Comparison of ENCODE assay signal across 8 cellular contexts in the genomic region with DNA sequence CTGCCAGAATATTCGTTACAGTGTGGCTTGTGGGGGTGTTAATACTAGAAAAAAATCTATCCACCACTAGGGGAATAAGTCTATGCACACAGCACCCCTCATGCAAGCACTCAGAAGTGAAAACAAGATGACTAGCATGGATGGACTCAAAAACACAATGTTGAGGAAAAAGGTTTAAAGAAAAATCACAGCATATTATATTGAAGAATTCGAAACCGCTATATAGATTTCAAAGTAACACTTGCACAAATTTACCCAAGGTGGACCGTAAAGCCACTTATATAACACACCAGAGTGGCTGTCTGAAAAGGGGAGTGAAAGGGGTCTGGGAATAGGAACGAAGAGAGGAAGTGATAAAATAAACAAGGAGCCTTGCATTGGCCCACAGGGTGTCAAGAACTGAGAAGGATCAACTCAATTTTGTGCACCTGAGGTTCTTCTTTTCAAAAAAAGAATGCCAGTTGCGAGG. TPM values are rescaled to one million over a fixed set of nuclear protein-coding genes. Genes with fewer than 3 reads are reported as not detected.
DNase-seq lines count a peak whose midpoint lies in the region; ATAC-seq, FAIRE-seq and TF ChIP-seq lines count a peak whose summit lies in the region.

No MANE protein-coding gene starts in this region.

- no peaks in the 10 kb centered on the region for H4K20me1 ChIP-seq in OCI-LY1 (ENCODE audit: insufficient read depth, low read length)

- no peaks in the 10 kb centered on the region for H3K9me2 ChIP-seq in OCI-LY1 (ENCODE audit: low read depth, low read length)

- 0% methylated on average over 6 of the region's 6 CpGs for WGBS in small intestine, 3 donors

- H3K4me3 ChIP-seq in OCI-LY1 (ENCODE audit: low read depth, low read length, poor library complexity, severe bottlenecking) = peak overlapping the region; percentile 79
- peak overlapping the region; percentile 88 for H3K4me3 ChIP-seq in brain microvascular endothelial cell (ENCODE audit: low read depth, low read length)
- H3K4me3 ChIP-seq in iPS-20b (ENCODE audit: low read length) = peak overlapping the region; percentile 95
- H3K4me3 ChIP-seq in small intestine (ENCODE audit: low read depth in 1 of 2, low read length in 2 of 2) = peak overlapping the region; percentile 79 to 97

- no peaks in the 10 kb centered on the region for H3F3A ChIP-seq in OCI-LY1 (ENCODE audit: insufficient read depth, low read length)

- H3K4me1 ChIP-seq in OCI-LY1 (ENCODE audit: insufficient read depth, low read length, severe bottlenecking) (peaks cover 16% of the 10 kb centered on the region), iPS-20b (ENCODE audit: insufficient read depth, low read length) (peaks cover 3% of the 10 kb centered on the region; the same call in 1 of the 2 replicates), small intestine (ENCODE audit: control insufficient read depth in 2 of 2, insufficient read depth in 1 of 2, low read depth in 1 of 2, low read length in 1 of 2) (peaks cover 3 to 5% of the 10 kb centered on the region in 2 donors)

- peak; percentile 63 to 67 for DNase-seq in AML-193 (lab: John Stamatoyannopoulos, UW)
- DNase-seq in GM13976 (ENCODE audit: low spot score) = peak; percentile 75
- DNase-seq in brain microvascular endothelial cell = peak; percentile 52
- no peak for DNase-seq in small intestine
- no peak for DNase-seq in OCI-M2 (lab: John Stamatoyannopoulos, UW; ENCODE audit: unreplicated experiment)

- no peak for TF ChIP-seq CTCF in GM13976 (IDR thresholded peaks at IDR 0.05; ENCODE audit: borderline replicate concordance, control extremely low read depth, extremely low read depth, insufficient read depth, missing control alignments)
- peak; percentile 53 for TF ChIP-seq CTCF in OCI-LY1 (IDR thresholded peaks at IDR 0.05; ENCODE audit: low read length)
- peak; percentile 63 for TF ChIP-seq CTCF in brain microvascular endothelial cell (IDR thresholded peaks at IDR 0.05; ENCODE audit: low read depth, low read length, missing control alignments)

- H3K4me2 ChIP-seq in OCI-LY1 (ENCODE audit: low read length) = peak overlapping the region; percentile 68

- H3K9me3 ChIP-seq in OCI-LY1 (ENCODE audit: low read length) (no peaks in the 10 kb centered on the region), iPS-20b (ENCODE audit: insufficient read depth, low read depth, low read length) (no peaks in the 10 kb centered on the region), small intestine (ENCODE audit: control insufficient read depth, low read depth) (no peaks in the 10 kb centered on the region)

- H3K27ac ChIP-seq in OCI-LY1 (ENCODE audit: low read depth, low read length, poor library complexity, severe bottlenecking) (peak overlapping the region; percentile 46), brain microvascular endothelial cell (peak overlapping the region; percentile 17), iPS-20b (ENCODE audit: low read length) (peak overlapping the region; percentile 45), small intestine (ENCODE audit: low read depth in 1 of 2, low read length in 1 of 2) (peak overlapping the region; percentile 86 to 90)

- H3K27me3 ChIP-seq in OCI-LY1 (ENCODE audit: insufficient read depth, low read length) (no peaks in the 10 kb centered on the region), brain microvascular endothelial cell (replicated peaks) (no peaks in the 10 kb centered on the region), iPS-20b (ENCODE audit: insufficient read depth, low read length) (no peaks in the 10 kb centered on the region), small intestine (ENCODE audit: control insufficient read depth in 2 of 2, insufficient read depth in 2 of 2, low read length in 2 of 2) (no peaks in the 10 kb centered on the region)

- FAIRE-seq in small intestine (lab: Jason Lieb, UNC) = no peak

- peak overlapping the region; percentile 79 for H3K9ac ChIP-seq in OCI-LY1 (ENCODE audit: low read length)
- H3K9ac ChIP-seq in iPS-20b (ENCODE audit: low read depth, low read length) = peak overlapping the region; percentile 81; the same call in 1 of the 2 replicates

- no peak overlapping the region for H2AFZ ChIP-seq in OCI-LY1 (ENCODE audit: low read length)

- peaks cover 14% of the 10 kb centered on the region; the same call in 1 of the 2 replicates for H3K36me3 ChIP-seq in OCI-LY1 (ENCODE audit: insufficient read depth, low read length)
- peaks cover 18% of the 10 kb centered on the region for H3K36me3 ChIP-seq in brain microvascular endothelial cell (replicated peaks)
- H3K36me3 ChIP-seq in iPS-20b (ENCODE audit: insufficient read depth, low read depth, low read length) = peaks cover 23% of the 10 kb centered on the region
- H3K36me3 ChIP-seq in small intestine (ENCODE audit: control insufficient read depth in 2 of 2, insufficient read depth in 2 of 2, low read length in 2 of 2) = peaks cover 2 to 5% of the 10 kb centered on the region in 2 donors

- in situ Hi-C loops in GM13976 (cut with MboI; ENCODE audit: low sequenced_read_pairs, unreplicated experiment) = no loop called here
- in situ Hi-C loops in brain microvascular endothelial cell (cut with HindIII; ENCODE audit: low pct_ligation_motif_present, low sequenced_read_pairs) = no loop called here

- ATAC-seq in HG03196 (IDR thresholded peaks at IDR 0.05; ENCODE audit: unreplicated experiment) = peak; percentile 33

- H3K79me2 ChIP-seq in OCI-LY1 (ENCODE audit: insufficient read depth, low read length) = no peaks in the 10 kb centered on the region

RNA-seq across cellular contexts. Expression of gene ABCD4, which starts 0.5 kb away (rescaled TPM):
- polyA plus RNA-seq in small intestine = 10 to 100 TPM; 31.1 to 58.8 (median 44.5) TPM

RNA-seq across cellular contexts. Expression of gene VRTN, which starts 46.1 kb away (rescaled TPM):
- under 1 TPM in 1 of 3 donors, not detected in 2; 0.85 TPM for polyA plus RNA-seq in small intestine

Comparison
In these comparisons a context has a peak if more than half of its experiments do, and no peak if none do; other contexts are left out.
1. DNase-seq: peak in AML-193 (2 of 2), GM13976 (single experiment) and brain microvascular endothelial cell (single experiment); none in small intestine (single experiment) and OCI-M2 (single experiment).
2. H3K27ac ChIP-seq: peak in every context shown above with its lines; median percentile 88 in small intestine; 46 in OCI-LY1; 45 in iPS-20b; 17 in brain microvascular endothelial cell.
3. Peak in every context shown above with its lines, with median percentiles within 50 percentile points of each other: H3K4me3 ChIP-seq.